In the genomic region with DNA sequence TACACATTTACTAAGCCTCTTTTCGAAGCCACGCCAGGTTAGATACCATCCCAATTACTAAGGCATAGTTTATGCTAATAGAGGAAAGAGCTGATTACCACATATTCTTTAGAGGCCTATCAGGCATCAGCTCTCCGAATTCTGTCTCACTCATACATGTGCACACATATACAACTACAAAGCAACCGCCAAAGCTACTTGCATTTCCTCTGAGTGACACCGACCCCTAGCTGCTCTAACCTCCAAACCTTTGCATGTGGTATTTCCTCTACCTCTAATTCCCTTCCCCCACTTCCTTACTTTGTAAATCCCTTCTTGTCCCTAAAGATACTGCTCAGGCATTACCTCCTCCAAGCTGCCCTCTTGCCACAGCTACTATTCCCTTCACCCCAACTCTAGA, we compare ENCODE assay signal across 8 cellular contexts.
A peak's percentile ranks its signal among the peaks of the same experiment; 100 is the strongest.
DNase-seq lines count a peak whose midpoint lies in the region; ATAC-seq, FAIRE-seq and TF ChIP-seq lines count a peak whose summit lies in the region.

No MANE protein-coding gene starts in this region.

- no peaks in the 10 kb centered on the region for H3F3A ChIP-seq in neural progenitor cell (ENCODE audit: low read depth)

- H3K4me1 Mint-ChIP-seq in neural progenitor cell: peaks cover 28% of the 10 kb centered on the region

- peaks cover 14% of the 10 kb centered on the region for H3K9me3 Mint-ChIP-seq in neural progenitor cell

- H2AFZ ChIP-seq in K562 (ENCODE audit: low read depth, low read length): no peak overlapping the region
- no peak overlapping the region for H2AFZ ChIP-seq in neural progenitor cell (replicated peaks)

- H3K9ac ChIP-seq in K562 (ENCODE audit: insufficient read depth in 1 of 2, low read depth in 2 of 2, low read length in 2 of 2): no peak overlapping the region
- no peak overlapping the region for H3K9ac ChIP-seq in neural progenitor cell

- peak; percentile 32 to 63 for TF ChIP-seq RAD21 in K562 (CRISPR knock-in tag; conservative IDR thresholded peaks at IDR 0.05 in 1 of 2, IDR thresholded peaks at IDR 0.05 in 1 of 2)

- CTCF ChIA-PET in K562 (lab: Yijun Ruan, JAX; ENCODE audit: low intra/inter-chr PET ratio): no interaction called here

- H3K4me3 Mint-ChIP-seq in neural progenitor cell: no peak overlapping the region

- TF ChIP-seq POLR2A in K562 (conservative IDR thresholded peaks at IDR 0.05) (no peak), body of pancreas (IDR thresholded peaks at IDR 0.05) (no peak)

- intact Hi-C loops in K562 (cut with micrococcal nuclease): no loop called here
- intact Hi-C loops in body of pancreas (cut with DNase I): no loop called here

- H3K27ac Mint-ChIP-seq in neural progenitor cell: no peak overlapping the region

- no peak overlapping the region for H3K4me3 ChIP-seq in K562
- no peak overlapping the region for H3K4me3 ChIP-seq in neural progenitor cell
- H3K4me3 ChIP-seq in body of pancreas: no peak overlapping the region

- peak; percentile 84 for DNase-seq in SIG-M5 treated with dmso at 0.1 percent for 504 hours (lab: John Stamatoyannopoulos, UW; ENCODE audit: unreplicated experiment)
- no peak for DNase-seq in K562 (ENCODE audit: extremely low read depth in 1 of 4, low spot score in 3 of 4)
- peak; percentile 9 for DNase-seq in neural progenitor cell (ENCODE audit: low spot score)
- DNase-seq in body of pancreas: no peak

- H3K27ac ChIP-seq in K562 (ENCODE audit: extremely low read depth, low read depth, low read length) (no peak overlapping the region), neural progenitor cell (no peak overlapping the region), body of pancreas (no peak overlapping the region)

- H3K36me3 Mint-ChIP-seq in neural progenitor cell: no peaks in the 10 kb centered on the region

- H3K79me2 ChIP-seq in K562 (ENCODE audit: control insufficient read depth, insufficient read depth, low read length): no peaks in the 10 kb centered on the region
- no peaks in the 10 kb centered on the region for H3K79me2 ChIP-seq in neural progenitor cell (ENCODE audit: low read depth)

- H3K27me3 ChIP-seq in K562 (ENCODE audit: control insufficient read depth in 2 of 2, insufficient read depth in 2 of 2, low read length in 2 of 2) (no peaks in the 10 kb centered on the region), neural progenitor cell (no peaks in the 10 kb centered on the region), body of pancreas (no peaks in the 10 kb centered on the region)

- TF ChIP-seq CTCF in K562 (IDR thresholded peaks at IDR 0.05 in 2 of 3, conservative IDR thresholded peaks at IDR 0.05 in 1 of 3; ENCODE audit: insufficient read depth in 2 of 3, low read depth in 1 of 3, low read length in 3 of 3): no peak
- TF ChIP-seq CTCF in neural progenitor cell (IDR thresholded peaks at IDR 0.05): no peak
- no peak for TF ChIP-seq CTCF in body of pancreas (IDR thresholded peaks at IDR 0.05)

- 6% methylated on average over 5 of the region's 5 CpGs for WGBS in K562 (ENCODE audit: insufficient coverage, low coverage, missing lambda C conversion rate)
- WGBS in body of pancreas, 2 donors: 67 to 84% methylated on average over 5 of the region's 5 CpGs

- no peaks in the 10 kb centered on the region for H3K36me3 ChIP-seq in K562 (ENCODE audit: control insufficient read depth, insufficient read depth, low read length)
- H3K36me3 ChIP-seq in neural progenitor cell: no peaks in the 10 kb centered on the region
- no peaks in the 10 kb centered on the region for H3K36me3 ChIP-seq in body of pancreas (replicated peaks in 1 of 2; ENCODE audit: insufficient read depth in 1 of 2, low read depth in 2 of 2)

- H3K4me2 ChIP-seq in K562 (ENCODE audit: insufficient read depth, low read length) (no peak overlapping the region), neural progenitor cell (no peak overlapping the region)

- ATAC-seq in GM18502 (IDR thresholded peaks at IDR 0.05; ENCODE audit: poor library complexity, unreplicated experiment): peak; percentile 48
- no peak for ATAC-seq in K562
- ATAC-seq in GM21825 (IDR thresholded peaks at IDR 0.05; ENCODE audit: unreplicated experiment): no peak
- ATAC-seq in HG02970 (IDR thresholded peaks at IDR 0.05; ENCODE audit: low FRiP score, unreplicated experiment): no peak
- ATAC-seq in body of pancreas: no peak
- ATAC-seq in HG02678 (IDR thresholded peaks at IDR 0.05; ENCODE audit: unreplicated experiment): no peak

- POLR2A ChIA-PET in K562 (lab: Yijun Ruan, JAX): no interaction called here

- no peaks in the 10 kb centered on the region for H3K9me1 ChIP-seq in K562 (ENCODE audit: control insufficient read depth, insufficient read depth, low read length)

- H3K9me3 ChIP-seq in K562 (replicated peaks; ENCODE audit: control insufficient read depth, insufficient read depth, low read depth, low read length) (no peaks in the 10 kb centered on the region), neural progenitor cell (ENCODE audit: low read depth) (no peaks in the 10 kb centered on the region), body of pancreas (no peaks in the 10 kb centered on the region)

- peaks cover 5% of the 10 kb centered on the region for H3K27me3 Mint-ChIP-seq in neural progenitor cell (ENCODE audit: insufficient read depth, low read depth)

- H4K20me1 ChIP-seq in K562 (replicated peaks; ENCODE audit: control insufficient read depth, insufficient read depth, low read length): no peaks in the 10 kb centered on the region
- no peaks in the 10 kb centered on the region for H4K20me1 ChIP-seq in neural progenitor cell (ENCODE audit: low read depth)

- no peaks in the 10 kb centered on the region; a peak in 1 of 5 replicates for H3K4me1 ChIP-seq in K562 (replicated peaks in 1 of 2; ENCODE audit: control insufficient read depth in 2 of 2, insufficient read depth in 2 of 2, low read length in 2 of 2)
- peaks cover 27% of the 10 kb centered on the region for H3K4me1 ChIP-seq in neural progenitor cell
- no peaks in the 10 kb centered on the region for H3K4me1 ChIP-seq in body of pancreas

- no peak for FAIRE-seq in K562 (lab: Jason Lieb, UNC)

- no peak for TF ChIP-seq EP300 in K562 (IDR thresholded peaks at IDR 0.05; ENCODE audit: low read length)

- BruUV-seq in K562 (replicated peaks; lab: Mats Ljungman, UMichigan): no TSS peak

- in situ Hi-C loops in K562 (cut with MboI): no loop called here

TF ChIP-seq in K562, 482 proteins besides CTCF, POLR2A, EP300 and RAD21 (continues in another document):
- TF ChIP-seq ZKSCAN8 (CRISPR knock-in tag; IDR thresholded peaks at IDR 0.05) (0 out of 2 replicates have a peak, but pooled peaks have one; percentile 59), NR2C2 (CRISPR knock-in tag; IDR thresholded peaks at IDR 0.05) (no peak), NR2C2 (tag; IDR thresholded peaks at IDR 0.05) (0 out of 2 replicates have a peak, but pooled peaks have one; percentile 24), TARDBP (IDR thresholded peaks at IDR 0.05) (no peak), ZNF232 (CRISPR knock-in tag; IDR thresholded peaks at IDR 0.05) (no peak), DMBX1 (CRISPR knock-in tag; IDR thresholded peaks at IDR 0.05; ENCODE audit: borderline replicate concordance) (peak; percentile 17; the same call in 1 of the 2 replicates)
- TF ChIP-seq, protein P1, sequence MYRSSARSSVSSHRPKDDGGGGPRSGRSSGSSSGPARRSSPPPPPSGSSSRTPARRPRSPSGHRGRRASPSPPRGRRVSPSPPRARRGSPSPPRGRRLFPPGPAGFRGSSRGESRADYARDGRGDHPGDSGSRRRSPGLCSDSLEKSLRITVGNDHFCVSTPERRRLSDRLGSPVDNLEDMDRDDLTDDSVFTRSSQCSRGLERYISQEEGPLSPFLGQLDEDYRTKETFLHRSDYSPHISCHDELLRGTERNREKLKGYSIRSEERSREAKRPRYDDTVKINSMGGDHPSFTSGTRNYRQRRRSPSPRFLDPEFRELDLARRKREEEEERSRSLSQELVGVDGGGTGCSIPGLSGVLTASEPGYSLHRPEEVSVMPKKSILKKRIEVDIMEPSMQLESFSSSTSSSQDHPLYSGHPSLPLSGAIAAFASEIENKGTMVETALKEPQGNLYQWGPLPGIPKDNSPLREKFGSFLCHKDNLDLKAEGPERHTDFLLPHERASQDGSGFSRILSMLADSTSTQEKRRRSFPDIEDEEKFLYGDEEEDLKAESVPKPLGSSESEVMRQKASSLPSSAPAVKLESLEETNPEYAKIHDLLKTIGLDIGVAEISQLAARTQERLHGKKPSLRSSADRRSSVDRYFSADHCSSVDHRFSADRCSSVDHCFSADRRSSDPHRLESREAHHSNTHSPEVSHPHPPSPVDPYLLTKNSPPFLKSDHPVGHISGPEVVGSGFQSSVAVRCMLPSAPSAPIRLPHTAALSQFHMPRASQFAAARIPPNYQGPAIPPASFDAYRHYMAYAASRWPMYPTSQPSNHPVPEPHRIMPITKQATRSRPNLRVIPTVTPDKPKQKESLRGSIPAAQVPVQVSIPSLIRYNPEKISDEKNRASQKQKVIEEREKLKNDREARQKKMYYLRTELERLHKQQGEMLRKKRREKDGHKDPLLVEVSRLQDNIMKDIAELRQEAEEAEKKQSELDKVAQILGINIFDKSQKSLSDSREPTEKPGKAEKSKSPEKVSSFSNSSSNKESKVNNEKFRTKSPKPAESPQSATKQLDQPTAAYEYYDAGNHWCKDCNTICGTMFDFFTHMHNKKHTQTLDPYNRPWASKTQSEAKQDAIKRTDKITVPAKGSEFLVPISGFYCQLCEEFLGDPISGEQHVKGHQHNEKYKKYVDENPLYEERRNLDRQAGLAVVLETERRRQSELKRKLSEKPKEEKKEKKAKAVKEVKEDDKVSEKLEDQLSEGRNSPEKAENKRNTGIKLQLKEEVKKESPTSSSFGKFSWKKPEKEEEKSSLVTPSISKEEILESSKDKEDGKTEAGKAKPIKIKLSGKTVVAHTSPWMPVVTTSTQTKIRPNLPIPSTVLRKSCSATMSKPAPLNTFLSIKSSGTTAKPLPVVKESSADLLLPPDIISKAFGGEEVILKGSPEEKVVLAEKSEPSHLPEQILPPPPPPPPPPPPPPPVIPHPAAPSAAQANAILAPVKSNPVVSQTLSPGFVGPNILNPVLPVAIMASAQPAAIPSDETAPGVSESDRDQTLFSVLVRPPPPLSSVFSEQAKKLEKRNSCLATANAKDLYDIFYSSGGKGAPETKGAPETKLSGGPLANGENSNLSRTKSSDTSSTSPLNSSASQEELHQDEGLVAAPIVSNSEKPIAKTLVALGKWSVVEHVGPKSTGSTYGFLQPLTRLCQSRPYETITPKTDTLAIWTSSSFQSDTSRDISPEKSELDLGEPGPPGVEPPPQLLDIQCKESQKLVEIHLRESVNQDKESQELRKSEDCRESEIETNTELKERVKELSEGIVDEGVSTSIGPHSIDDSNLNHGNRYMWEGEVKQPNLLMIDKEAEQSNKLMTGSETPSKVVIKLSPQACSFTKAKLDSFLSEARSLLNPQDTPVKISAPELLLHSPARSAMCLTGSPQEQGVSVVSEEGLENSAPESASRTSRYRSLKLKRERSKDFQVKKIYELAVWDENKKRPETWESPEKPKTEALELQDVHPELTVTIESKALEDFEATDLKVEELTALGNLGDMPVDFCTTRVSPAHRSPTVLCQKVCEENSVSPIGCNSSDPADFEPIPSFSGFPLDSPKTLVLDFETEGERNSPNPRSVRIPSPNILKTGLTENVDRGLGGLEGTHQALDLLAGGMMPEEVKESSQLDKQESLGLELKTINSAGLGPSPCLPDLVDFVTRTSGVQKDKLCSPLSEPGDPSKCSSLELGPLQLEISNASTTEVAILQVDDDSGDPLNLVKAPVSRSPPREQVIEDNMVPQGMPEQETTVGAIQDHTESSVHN (IDR thresholded peaks at IDR 0.05; ENCODE audit: borderline replicate concordance in 1 of 2, low read depth in 1 of 2): no peak

Comparison
In these comparisons a context has a peak if more than half of its experiments do, and no peak if none do; other contexts are left out.
1. DNase-seq: peak in SIG-M5 treated with dmso at 0.1 percent for 504 hours (single experiment) and neural progenitor cell (single experiment); none in K562 (0 of 4) and body of pancreas (0 of 4).